1 cellular context compared by ENCODE assay signal in genomic region chr11:66289548-66290331, GRCh38.
TF ChIP-seq lines count a peak whose summit lies in the region.

No MANE protein-coding gene starts in this region.

TF ChIP-seq in HepG2, 621 proteins besides CTCF, POLR2A, EP300 and RAD21 (continued from another document):
- TF ChIP-seq ZNF598 (CRISPR knock-in tag; IDR thresholded peaks at IDR 0.05; ENCODE audit: borderline replicate concordance) (peak; percentile 60; the same call in 1 of the 2 replicates), CREB3 (CRISPR knock-in tag; IDR thresholded peaks at IDR 0.05) (peak; percentile 94; the same call in 1 of the 2 replicates), ZNF558 (CRISPR knock-in tag; IDR thresholded peaks at IDR 0.05; ENCODE audit: borderline replicate concordance) (peak; percentile 26; the same call in 1 of the 2 replicates), HDAC1 (CRISPR knock-in tag; IDR thresholded peaks at IDR 0.05) (peak; percentile 90), KDM4B (CRISPR knock-in tag; IDR thresholded peaks at IDR 0.05) (peak; percentile 49; the same call in 1 of the 2 replicates), MXD1 (CRISPR knock-in tag; IDR thresholded peaks at IDR 0.05) (peak; percentile 91), MTA3 (CRISPR knock-in tag; IDR thresholded peaks at IDR 0.05) (no peak), AHR (CRISPR knock-in tag; IDR thresholded peaks at IDR 0.05) (peak; percentile 59; the same call in 1 of the 2 replicates), ZNF235 (CRISPR knock-in tag; IDR thresholded peaks at IDR 0.05; ENCODE audit: borderline replicate concordance) (0 out of 2 replicates have a peak, but pooled peaks have one; percentile 78), TEF (CRISPR knock-in tag; IDR thresholded peaks at IDR 0.05) (no peak), KDM5B (CRISPR knock-in tag; IDR thresholded peaks at IDR 0.05; ENCODE audit: borderline replicate concordance) (peak; percentile 71; the same call in 1 of the 2 replicates), ZNF761 (CRISPR knock-in tag; conservative IDR thresholded peaks at IDR 0.05) (no peak), ZNF891 (CRISPR knock-in tag; IDR thresholded peaks at IDR 0.05) (no peak), SMYD3 (CRISPR knock-in tag; IDR thresholded peaks at IDR 0.05) (peak; percentile 48; the same call in 1 of the 2 replicates), HIVEP1 (CRISPR knock-in tag; IDR thresholded peaks at IDR 0.05) (0 out of 2 replicates have a peak, but pooled peaks have one; percentile 49), AKNA (CRISPR knock-in tag; IDR thresholded peaks at IDR 0.05; ENCODE audit: borderline replicate concordance) (peak; percentile 63; the same call in 1 of the 2 replicates), TCF12 (IDR thresholded peaks at IDR 0.05) (no peak), TCF12 (CRISPR knock-in tag; IDR thresholded peaks at IDR 0.05) (0 out of 2 replicates have a peak, but pooled peaks have one; percentile 41), ZNF768 (CRISPR knock-in tag; IDR thresholded peaks at IDR 0.05) (peak; percentile 60; the same call in 1 of the 2 replicates), LRRFIP1 (CRISPR knock-in tag; conservative IDR thresholded peaks at IDR 0.05) (0 out of 2 replicates have a peak, but pooled peaks have one; percentile 68), ARID2 (CRISPR knock-in tag; IDR thresholded peaks at IDR 0.05; ENCODE audit: borderline replicate concordance) (peak; percentile 98; the same call in 1 of the 2 replicates), TRAFD1 (CRISPR knock-in tag; IDR thresholded peaks at IDR 0.05; ENCODE audit: borderline replicate concordance) (peak; percentile 77; the same call in 1 of the 2 replicates), SMAD3 (CRISPR knock-in tag; IDR thresholded peaks at IDR 0.05) (peak; percentile 20; the same call in 1 of the 2 replicates), SRSF4 (IDR thresholded peaks at IDR 0.05; ENCODE audit: low read depth, low read length, poor library complexity, severe bottlenecking) (no peak), MEIS2 (CRISPR knock-in tag; IDR thresholded peaks at IDR 0.05) (peak; percentile 86)
